ENCODE assay signal across 20 cellular contexts in the genomic region with DNA sequence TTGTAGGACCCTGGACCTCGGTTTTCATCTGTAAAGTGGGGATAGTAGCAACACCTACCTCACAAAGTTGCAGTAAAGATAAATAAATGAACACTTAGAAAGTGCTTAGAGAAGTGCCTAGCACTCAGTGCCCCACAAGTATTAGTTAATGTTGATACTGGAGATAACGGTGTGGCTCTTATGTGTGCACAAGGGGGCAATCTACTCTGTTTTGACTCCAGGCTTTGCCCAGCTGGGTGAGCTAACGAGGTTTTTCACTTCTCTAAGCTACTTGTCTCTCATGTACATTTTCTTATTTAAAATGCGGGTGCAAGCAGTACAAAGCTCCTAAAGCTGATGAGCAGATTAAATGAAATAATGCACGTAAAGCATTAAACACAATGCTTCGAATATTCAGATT.
DNase-seq lines count a peak whose midpoint lies in the region; ATAC-seq and TF ChIP-seq lines count a peak whose summit lies in the region.
"Had no signal": no experiment of that assay in that cellular context is flagged by ENCODE, and none has a peak within 500 bp of the region (broad histone marks: within the 10 kb centered on the region; RNA-seq: fewer than 3 reads in every experiment).

No MANE protein-coding gene starts in this region.

- in situ Hi-C loops in brain microvascular endothelial cell (cut with HindIII; ENCODE audit: low pct_ligation_motif_present, low sequenced_read_pairs), result loop anchor here (25.0 kb wide), 1 partner anchor 90 kb away; no protein-coding TSS in a partner anchor
- in situ Hi-C loops in mammary epithelial cell (cut with MboI; ENCODE audit: low sequenced_read_pairs in 2 of 2), result no loop called here

- intact Hi-C loops in upper lobe of right lung (cut with DNase I), result no loop called here
- intact Hi-C loops in posterior vena cava (cut with DNase I), result no loop called here
- intact Hi-C loops in mammary epithelial cell (cut with micrococcal nuclease), result loop anchor here (10.0 kb wide), 1 partner anchor 78 kb away; no protein-coding TSS in a partner anchor

- H3K36me3 ChIP-seq in Loucy (ENCODE audit: insufficient read depth, low read length) (no peaks in the 10 kb centered on the region; the same call in 1 of the 2 replicates), brain microvascular endothelial cell (replicated peaks) (no peaks in the 10 kb centered on the region), upper lobe of right lung (no peaks in the 10 kb centered on the region), mammary epithelial cell (ENCODE audit: insufficient read depth, low read length) (no peaks in the 10 kb centered on the region)
- H3K36me3 ChIP-seq: BE2C, pancreas, Peyer's patch had no signal

- H3K4me2 ChIP-seq in Loucy (ENCODE audit: low read depth, low read length, poor library complexity, severe bottlenecking), result no peak overlapping the region
- no peak overlapping the region for H3K4me2 ChIP-seq in mammary epithelial cell (ENCODE audit: insufficient read depth, low read depth, low read length)

- TF ChIP-seq CTCF in GM12865 (IDR thresholded peaks at IDR 0.05; ENCODE audit: insufficient read depth, low read depth, low read length, missing control alignments) (peak; percentile 26), Loucy (conservative IDR thresholded peaks at IDR 0.05; ENCODE audit: low read length) (peak; percentile 66), brain microvascular endothelial cell (IDR thresholded peaks at IDR 0.05; ENCODE audit: low read depth, low read length, missing control alignments) (peak; percentile 20), upper lobe of right lung (IDR thresholded peaks at IDR 0.05) (no peak), mammary epithelial cell (conservative IDR thresholded peaks at IDR 0.05 in 1 of 2, IDR thresholded peaks at IDR 0.05 in 1 of 2; ENCODE audit: extremely low read depth in 1 of 2, insufficient read depth in 1 of 2, low read depth in 1 of 2, low read length in 2 of 2) (no peak)

- H3K9me3 ChIP-seq in Loucy (ENCODE audit: insufficient read depth, low read depth, low read length) (no peaks in the 10 kb centered on the region), upper lobe of right lung (no peaks in the 10 kb centered on the region), mammary epithelial cell (replicated peaks; ENCODE audit: insufficient read depth, low read length) (no peaks in the 10 kb centered on the region)
- H3K9me3 ChIP-seq: BE2C, body of pancreas, pancreas, Peyer's patch had no signal

- no peaks in the 10 kb centered on the region for H3F3A ChIP-seq in Loucy (ENCODE audit: low read depth)

- peak; percentile 68 for ATAC-seq in upper lobe of right lung
- ATAC-seq: activated CD4-positive, CD25-positive, alpha-beta regulatory T cell treated with anti-CD3 and anti-CD28 coated beads, Interleukin-2, amount 50 U/mL, for 24 hours; body of pancreas; pancreas had no signal

- H3K27ac ChIP-seq in brain microvascular endothelial cell (no peak overlapping the region), upper lobe of right lung (no peak overlapping the region), mammary epithelial cell (ENCODE audit: insufficient read depth, low read depth, low read length) (no peak overlapping the region)
- H3K27ac ChIP-seq: body of pancreas, coronary artery, pancreas, Peyer's patch, SK-N-MC had no signal

- H3K9ac ChIP-seq in Loucy (ENCODE audit: low read depth, low read length, poor library complexity, severe bottlenecking) (no peak overlapping the region), mammary epithelial cell (ENCODE audit: insufficient read depth, low read length) (no peak overlapping the region)

- H3K4me1 ChIP-seq in Loucy (ENCODE audit: insufficient read depth, low read length, poor library complexity, severe bottlenecking), result peaks cover 20% of the 10 kb centered on the region
- no peaks in the 10 kb centered on the region for H3K4me1 ChIP-seq in upper lobe of right lung
- peaks cover 12% of the 10 kb centered on the region for H3K4me1 ChIP-seq in mammary epithelial cell (ENCODE audit: insufficient read depth, low read length)
- H3K4me1 ChIP-seq: Peyer's patch had no signal

- BruUV-seq in mammary epithelial cell (replicated peaks; lab: Mats Ljungman, UMichigan), result no TSS peak

- no peaks in the 10 kb centered on the region for H3K27me3 ChIP-seq in Loucy (ENCODE audit: insufficient read depth, low read length, poor library complexity, severe bottlenecking)
- peaks cover 3% of the 10 kb centered on the region for H3K27me3 ChIP-seq in brain microvascular endothelial cell (replicated peaks)
- no peaks in the 10 kb centered on the region for H3K27me3 ChIP-seq in upper lobe of right lung
- peaks cover 6% of the 10 kb centered on the region for H3K27me3 ChIP-seq in mammary epithelial cell (ENCODE audit: insufficient read depth, low read length)
- H3K27me3 ChIP-seq: BE2C, body of pancreas, pancreas, Peyer's patch had no signal

- H2AFZ ChIP-seq in Loucy (ENCODE audit: low read length) (no peak overlapping the region), mammary epithelial cell (ENCODE audit: low read depth, low read length) (no peak overlapping the region)

- DNase-seq in GM12865 (ENCODE audit: low read depth), result peak; percentile 68
- no peak for DNase-seq in brain microvascular endothelial cell
- DNase-seq in upper lobe of right lung, result no peak
- DNase-seq in posterior vena cava (ENCODE audit: low spot score), result no peak
- no peak for DNase-seq in RKO (ENCODE audit: low spot score)
- no peak for DNase-seq in mammary epithelial cell
- DNase-seq: BE2C, body of pancreas, DMS 273 treated with DMSO at 0.1 percent for 48 hours, GDM1, mesenchymal stem cell, naive B cell, NCI-H1436, NCI-H2171, pancreas, Peyer's patch had no signal

- dilution Hi-C loops in mammary epithelial cell (cut with HindIII; ENCODE audit: low sequenced_read_pairs), result no loop called here

- no peak overlapping the region for H3K4me3 ChIP-seq in GM12865 (ENCODE audit: low read depth, low read length)
- no peak overlapping the region for H3K4me3 ChIP-seq in Loucy (ENCODE audit: low read length, poor library complexity, severe bottlenecking)
- no peak overlapping the region for H3K4me3 ChIP-seq in brain microvascular endothelial cell (ENCODE audit: low read depth, low read length)
- no peak overlapping the region for H3K4me3 ChIP-seq in upper lobe of right lung
- no peak overlapping the region for H3K4me3 ChIP-seq in mammary epithelial cell (replicated peaks in 1 of 3; ENCODE audit: insufficient read depth in 1 of 3, low read depth in 2 of 3, low read length in 3 of 3)
- H3K4me3 ChIP-seq: body of pancreas, coronary artery, pancreas, Peyer's patch, SK-N-MC had no signal

- no peaks in the 10 kb centered on the region for H3K79me2 ChIP-seq in Loucy (ENCODE audit: insufficient read depth, low read length)
- H3K79me2 ChIP-seq in mammary epithelial cell (ENCODE audit: insufficient read depth, low read length), result no peaks in the 10 kb centered on the region

- H4K20me1 ChIP-seq in Loucy (ENCODE audit: insufficient read depth, low read length, poor library complexity, severe bottlenecking) (no peaks in the 10 kb centered on the region), mammary epithelial cell (ENCODE audit: insufficient read depth, low read length) (no peaks in the 10 kb centered on the region)

- CTCF ChIA-PET in mammary epithelial cell (lab: Charles Lee; ENCODE audit: low non-redundant PET), result no interaction called here

- WGBS in mammary epithelial cell (ENCODE audit: low coverage, missing lambda C conversion rate), result 74% methylated on average over 6 of the region's 6 CpGs

- no peaks in the 10 kb centered on the region for H3K9me2 ChIP-seq in Loucy (replicated peaks; ENCODE audit: low read depth, low read length)

Comparison
In these comparisons a context has a peak if more than half of its experiments do, and no peak if none do; other contexts are left out.
1. CTCF ChIP-seq: peak in GM12865 (single experiment), Loucy (single experiment) and brain microvascular endothelial cell (single experiment); none in upper lobe of right lung (single experiment) and mammary epithelial cell (0 of 2).